ENCODE assay signal across 20 cellular contexts in the genomic region with DNA sequence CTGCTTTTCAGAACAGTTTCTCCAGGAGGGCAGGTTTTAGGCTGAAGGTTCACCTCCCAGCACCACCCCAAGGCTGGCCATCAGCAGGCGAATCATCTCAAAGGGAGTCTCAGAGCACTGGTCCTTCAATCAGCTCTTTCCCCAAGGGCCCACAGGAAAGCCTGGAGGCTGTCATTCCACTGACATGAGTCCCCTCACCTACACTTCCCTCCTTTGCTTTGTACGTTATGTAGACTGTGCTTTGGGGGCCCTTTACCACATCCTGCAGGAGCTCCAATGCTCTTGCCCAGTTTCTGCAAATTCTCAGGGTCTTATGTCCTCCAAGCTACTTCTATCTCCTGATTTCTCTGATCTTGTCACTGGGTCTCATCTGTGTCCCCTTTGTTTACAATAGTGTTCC. TPM values are rescaled to one million over a fixed set of nuclear protein-coding genes. Genes with fewer than 3 reads are reported as not detected.
"Had no signal": no experiment of that assay in that cellular context is flagged by ENCODE, and none has a peak within 500 bp of the region (broad histone marks: within the 10 kb centered on the region; RNA-seq: fewer than 3 reads in every experiment).

No MANE protein-coding gene starts in this region.

- H2AFZ ChIP-seq: hepatocyte, parathyroid adenoma had no signal

- H3K4me1 ChIP-seq: adrenal gland, parathyroid adenoma had no signal

- H3K36me3 ChIP-seq: adrenal gland, thoracic aorta, upper lobe of right lung had no signal

- H3K36me3 Mint-ChIP-seq: activated naive CD4-positive, alpha-beta T cell treated with anti-CD3 and anti-CD28 coated beads, Interleukin-2, amount 50 U/mL, for 72 hours; natural killer cell treated with Interleukin-12 subunit alpha and Interleukin-12 subunit beta and Interleukin-15 and Interleukin-18, amount 100 ng/mL, for 72 hours had no signal

- H3K27ac ChIP-seq: adrenal gland, epithelial cell of prostate, hepatocyte, neutrophil, parathyroid adenoma, thoracic aorta, upper lobe of right lung had no signal

- H3K27ac Mint-ChIP-seq: activated naive CD4-positive, alpha-beta T cell treated with anti-CD3 and anti-CD28 coated beads, Interleukin-2, amount 50 U/mL, for 72 hours; activated T-helper 1 cell treated with anti-CD3 and anti-CD28 coated beads, Interleukin-12 subunit alpha, Interleukin-12 subunit beta, Interleukin-2, Interleukin-4 antibody, amounts not matched to agents 30 ng/mL and 10 ng/mL and 1 ng/mL, durations not matched to agents 14 hours and 24 hours and 36 hours; effector memory CD8-positive, alpha-beta T cell; natural killer cell treated with Interleukin-12 subunit alpha and Interleukin-12 subunit beta and Interleukin-15 and Interleukin-18, amount 100 ng/mL, for 72 hours had no signal

- ATAC-seq: activated CD4-positive, CD25-positive, alpha-beta regulatory T cell treated with anti-CD3 and anti-CD28 coated beads, Interleukin-2, amount 50 U/mL, for 24 hours; activated naive CD4-positive, alpha-beta T cell treated with anti-CD3 and anti-CD28 coated beads, Interleukin-2, amount 50 U/mL, for 72 hours; effector memory CD8-positive, alpha-beta T cell; left cardiac atrium; natural killer cell treated with Interleukin-12 subunit alpha and Interleukin-12 subunit beta and Interleukin-15 and Interleukin-18, amount 100 ng/mL, for 72 hours; sciatic nerve; upper lobe of right lung had no signal

- H3K79me2 ChIP-seq: hepatocyte, parathyroid adenoma had no signal

- H3K4me3 ChIP-seq: adrenal gland, hepatocyte, smooth muscle cell, thoracic aorta, upper lobe of right lung had no signal

- H3K9me3 Mint-ChIP-seq: activated naive CD4-positive, alpha-beta T cell treated with anti-CD3 and anti-CD28 coated beads, Interleukin-2, amount 50 U/mL, for 72 hours; activated T-helper 1 cell treated with anti-CD3 and anti-CD28 coated beads, Interleukin-12 subunit alpha, Interleukin-12 subunit beta, Interleukin-2, Interleukin-4 antibody, amounts not matched to agents 30 ng/mL and 10 ng/mL and 1 ng/mL, durations not matched to agents 14 hours and 24 hours and 36 hours; effector memory CD8-positive, alpha-beta T cell; natural killer cell treated with Interleukin-12 subunit alpha and Interleukin-12 subunit beta and Interleukin-15 and Interleukin-18, amount 100 ng/mL, for 72 hours had no signal

- H3K4me2 ChIP-seq: hepatocyte, smooth muscle cell had no signal

- H3K27me3 ChIP-seq: adrenal gland, hepatocyte, neutrophil, upper lobe of right lung had no signal

- H3K4me3 Mint-ChIP-seq: activated T-helper 1 cell treated with anti-CD3 and anti-CD28 coated beads, Interleukin-12 subunit alpha, Interleukin-12 subunit beta, Interleukin-2, Interleukin-4 antibody, amounts not matched to agents 30 ng/mL and 10 ng/mL and 1 ng/mL, durations not matched to agents 14 hours and 24 hours and 36 hours; effector memory CD8-positive, alpha-beta T cell; natural killer cell treated with Interleukin-12 subunit alpha and Interleukin-12 subunit beta and Interleukin-15 and Interleukin-18, amount 100 ng/mL, for 72 hours had no signal

- H3K9ac ChIP-seq: parathyroid adenoma had no signal

- DNase-seq: activated gamma-delta T cell treated with Interleukin-2 at 50 U/mL for 16 hours; adrenal gland; effector memory CD8-positive, alpha-beta T cell; foreskin fibroblast; left cardiac atrium; stimulated activated CD4-positive, alpha-beta T cell treated with anti-CD3 and anti-CD28 coated beads, Interleukin-4, amount 100 ng/mL, for 1 hour; T-helper 1 cell; upper lobe of right lung had no signal

- H3K9me3 ChIP-seq: adrenal gland, neutrophil, thoracic aorta, upper lobe of right lung had no signal

RNA-seq across cellular contexts. Expression of a gene that starts 15.4 kb away (rescaled TPM):
- total RNA-seq: chondrocyte, smooth muscle cell had no signal
